In genomic region chr15:96264801-96265515, GRCh38 we compare ENCODE assay signal across 1 cellular context.
A peak's percentile ranks its signal among the peaks of the same experiment; 100 is the strongest.
TF ChIP-seq lines count a peak whose summit lies in the region.

No MANE protein-coding gene starts in this region.

TF ChIP-seq in HepG2, 621 proteins besides CTCF, POLR2A, EP300 and RAD21 (continued from another document and continues in another):
- TF ChIP-seq ZNF883 (CRISPR knock-in tag; IDR thresholded peaks at IDR 0.05; ENCODE audit: not compliant biosample characterization), result no peak
- TF ChIP-seq ZNF550 (CRISPR knock-in tag; IDR thresholded peaks at IDR 0.05; ENCODE audit: borderline replicate concordance), result no peak
- peak; percentile 61; the same call in 1 of the 2 replicates for TF ChIP-seq HNF4A (CRISPR knock-in tag; IDR thresholded peaks at IDR 0.05)
- peak; percentile 77 for TF ChIP-seq JUND (CRISPR knock-in tag; IDR thresholded peaks at IDR 0.05)
- TF ChIP-seq PPARG (CRISPR knock-in tag; conservative IDR thresholded peaks at IDR 0.05), result peak; percentile 61; the same call in 1 of the 2 replicates
- peak; percentile 54 for TF ChIP-seq ARID3A (IDR thresholded peaks at IDR 0.05; ENCODE audit: low read depth, low read length)
- TF ChIP-seq, protein P1, sequence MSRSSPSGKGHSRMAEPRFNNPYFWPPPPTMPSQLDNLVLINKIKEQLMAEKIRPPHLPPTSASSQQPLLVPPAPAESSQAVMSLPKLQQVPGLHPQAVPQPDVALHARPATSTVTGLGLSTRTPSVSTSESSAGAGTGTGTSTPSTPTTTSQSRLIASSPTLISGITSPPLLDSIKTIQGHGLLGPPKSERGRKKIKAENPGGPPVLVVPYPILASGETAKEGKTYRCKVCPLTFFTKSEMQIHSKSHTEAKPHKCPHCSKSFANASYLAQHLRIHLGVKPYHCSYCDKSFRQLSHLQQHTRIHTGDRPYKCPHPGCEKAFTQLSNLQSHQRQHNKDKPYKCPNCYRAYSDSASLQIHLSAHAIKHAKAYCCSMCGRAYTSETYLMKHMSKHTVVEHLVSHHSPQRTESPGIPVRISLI (CRISPR knock-in tag; IDR thresholded peaks at IDR 0.05; ENCODE audit: borderline replicate concordance), result peak; percentile 36; the same call in 1 of the 2 replicates
- TF ChIP-seq FOXM1 (CRISPR knock-in tag; IDR thresholded peaks at IDR 0.05), result no peak
- TF ChIP-seq HNF1A (IDR thresholded peaks at IDR 0.05; ENCODE audit: low read depth), result 0 out of 2 replicates have a peak, but pooled peaks have one; percentile 44
- TF ChIP-seq HNF1A (CRISPR knock-in tag; IDR thresholded peaks at IDR 0.05; ENCODE audit: borderline replicate concordance), result peak; percentile 49; the same call in 1 of the 2 replicates
- no peak for TF ChIP-seq SOX6 (IDR thresholded peaks at IDR 0.05)
- TF ChIP-seq SOX6 (CRISPR knock-in tag; IDR thresholded peaks at IDR 0.05), result peak; percentile 86
- no peak for TF ChIP-seq YY1 (IDR thresholded peaks at IDR 0.05; ENCODE audit: insufficient read depth, insufficient replicate concordance, low read depth, low read length)
- TF ChIP-seq, protein P2, sequence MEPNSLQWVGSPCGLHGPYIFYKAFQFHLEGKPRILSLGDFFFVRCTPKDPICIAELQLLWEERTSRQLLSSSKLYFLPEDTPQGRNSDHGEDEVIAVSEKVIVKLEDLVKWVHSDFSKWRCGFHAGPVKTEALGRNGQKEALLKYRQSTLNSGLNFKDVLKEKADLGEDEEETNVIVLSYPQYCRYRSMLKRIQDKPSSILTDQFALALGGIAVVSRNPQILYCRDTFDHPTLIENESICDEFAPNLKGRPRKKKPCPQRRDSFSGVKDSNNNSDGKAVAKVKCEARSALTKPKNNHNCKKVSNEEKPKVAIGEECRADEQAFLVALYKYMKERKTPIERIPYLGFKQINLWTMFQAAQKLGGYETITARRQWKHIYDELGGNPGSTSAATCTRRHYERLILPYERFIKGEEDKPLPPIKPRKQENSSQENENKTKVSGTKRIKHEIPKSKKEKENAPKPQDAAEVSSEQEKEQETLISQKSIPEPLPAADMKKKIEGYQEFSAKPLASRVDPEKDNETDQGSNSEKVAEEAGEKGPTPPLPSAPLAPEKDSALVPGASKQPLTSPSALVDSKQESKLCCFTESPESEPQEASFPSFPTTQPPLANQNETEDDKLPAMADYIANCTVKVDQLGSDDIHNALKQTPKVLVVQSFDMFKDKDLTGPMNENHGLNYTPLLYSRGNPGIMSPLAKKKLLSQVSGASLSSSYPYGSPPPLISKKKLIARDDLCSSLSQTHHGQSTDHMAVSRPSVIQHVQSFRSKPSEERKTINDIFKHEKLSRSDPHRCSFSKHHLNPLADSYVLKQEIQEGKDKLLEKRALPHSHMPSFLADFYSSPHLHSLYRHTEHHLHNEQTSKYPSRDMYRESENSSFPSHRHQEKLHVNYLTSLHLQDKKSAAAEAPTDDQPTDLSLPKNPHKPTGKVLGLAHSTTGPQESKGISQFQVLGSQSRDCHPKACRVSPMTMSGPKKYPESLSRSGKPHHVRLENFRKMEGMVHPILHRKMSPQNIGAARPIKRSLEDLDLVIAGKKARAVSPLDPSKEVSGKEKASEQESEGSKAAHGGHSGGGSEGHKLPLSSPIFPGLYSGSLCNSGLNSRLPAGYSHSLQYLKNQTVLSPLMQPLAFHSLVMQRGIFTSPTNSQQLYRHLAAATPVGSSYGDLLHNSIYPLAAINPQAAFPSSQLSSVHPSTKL (CRISPR knock-in tag; IDR thresholded peaks at IDR 0.05), result peak; percentile 90
- peak; percentile 67; the same call in 1 of the 2 replicates for TF ChIP-seq SALL1 (CRISPR knock-in tag; IDR thresholded peaks at IDR 0.05)
- TF ChIP-seq TEAD3 (CRISPR knock-in tag; optimal IDR thresholded peaks at IDR 0.05; ENCODE audit: borderline replicate concordance), result peak; percentile 94
- TF ChIP-seq ZNF331 (CRISPR knock-in tag; IDR thresholded peaks at IDR 0.05), result no peak
- TF ChIP-seq PTBP1 (IDR thresholded peaks at IDR 0.05; ENCODE audit: low read depth, low read length, poor library complexity, severe bottlenecking), result no peak
- peak; percentile 55; the same call in 1 of the 2 replicates for TF ChIP-seq RCOR2 (CRISPR knock-in tag; IDR thresholded peaks at IDR 0.05)
- peak; percentile 45; the same call in 1 of the 2 replicates for TF ChIP-seq CREM (IDR thresholded peaks at IDR 0.05)
- no peak for TF ChIP-seq CREM (CRISPR knock-in tag; IDR thresholded peaks at IDR 0.05)
- TF ChIP-seq THAP9 (CRISPR knock-in tag; IDR thresholded peaks at IDR 0.05; ENCODE audit: borderline replicate concordance), result no peak
- TF ChIP-seq SAP130 (CRISPR knock-in tag; IDR thresholded peaks at IDR 0.05; ENCODE audit: low read depth), result peak; percentile 73
- TF ChIP-seq MIER3 (CRISPR knock-in tag; IDR thresholded peaks at IDR 0.05; ENCODE audit: borderline replicate concordance), result no peak
- TF ChIP-seq NR2F2 (IDR thresholded peaks at IDR 0.05; ENCODE audit: borderline replicate concordance, low read depth), result peak; percentile 76; the same call in 1 of the 2 replicates
- TF ChIP-seq SATB2 (CRISPR knock-in tag; IDR thresholded peaks at IDR 0.05), result 0 out of 2 replicates have a peak, but pooled peaks have one; percentile 31
- 0 out of 2 replicates have a peak, but pooled peaks have one; percentile 29 for TF ChIP-seq ZBTB34 (CRISPR knock-in tag; IDR thresholded peaks at IDR 0.05)
- TF ChIP-seq NFRKB (IDR thresholded peaks at IDR 0.05), result no peak
- TF ChIP-seq ATF3 (CRISPR knock-in tag; IDR thresholded peaks at IDR 0.05), result peak; percentile 82
- peak; percentile 93; the same call in 1 of the 2 replicates for TF ChIP-seq ATF2 (CRISPR knock-in tag; IDR thresholded peaks at IDR 0.05)
- peak; percentile 46 to 70; a peak in 3 of 4 replicates for TF ChIP-seq NR2F1 (CRISPR knock-in tag; IDR thresholded peaks at IDR 0.05)
- TF ChIP-seq RERE (CRISPR knock-in tag; IDR thresholded peaks at IDR 0.05; ENCODE audit: low read depth), result peak; percentile 20; the same call in 1 of the 2 replicates
